11 cellular contexts compared by ENCODE assay signal in genomic region chr6:99416892-99417767, GRCh38. TPM values are rescaled to one million over a fixed set of nuclear protein-coding genes. Genes with fewer than 3 reads are reported as not detected.
DNase-seq lines count a peak whose midpoint lies in the region; ATAC-seq and TF ChIP-seq lines count a peak whose summit lies in the region.
"Had no signal": no experiment of that assay in that cellular context is flagged by ENCODE, and none has a peak within 500 bp of the region (broad histone marks: within the 10 kb centered on the region; RNA-seq: fewer than 3 reads in every experiment).

No MANE protein-coding gene starts in this region.

- intact Hi-C loops in CD4-positive, alpha-beta T cell (cut with DNase I, micrococcal nuclease), result no loop called here

- no peak for TF ChIP-seq CTCF in CD4-positive, alpha-beta T cell (IDR thresholded peaks at IDR 0.05)
- TF ChIP-seq CTCF in HL-60 (IDR thresholded peaks at IDR 0.05; ENCODE audit: insufficient read depth, low read length), result no peak
- no peak for TF ChIP-seq CTCF in osteocyte (IDR thresholded peaks at IDR 0.05)

- H3K4me3 ChIP-seq in HL-60 (replicated peaks; ENCODE audit: insufficient read depth, low read length), result no peak overlapping the region
- H3K4me3 ChIP-seq: BLaER1 treated with 17β-estradiol and CSF1 and Interleukin-3, amounts not matched to agents 10 nM and 100 nM; gastrocnemius medialis had no signal

- H3K4me3 Mint-ChIP-seq in CD4-positive, alpha-beta T cell, result peak overlapping the region; percentile 54
- H3K4me3 Mint-ChIP-seq in osteocyte (ENCODE audit: unreplicated experiment), result no peak overlapping the region

- H3K4me1 Mint-ChIP-seq in CD4-positive, alpha-beta T cell (ENCODE audit: low read depth), result peaks cover 75% of the 10 kb centered on the region
- H3K4me1 Mint-ChIP-seq in osteocyte (ENCODE audit: unreplicated experiment), result peaks cover 28% of the 10 kb centered on the region

- no peaks in the 10 kb centered on the region for H3K9me3 ChIP-seq in CD4-positive, alpha-beta T cell (ENCODE audit: control insufficient read depth, low read length)
- H3K9me3 ChIP-seq: BLaER1 treated with 17β-estradiol and CSF1 and Interleukin-3, amounts not matched to agents 10 nM and 100 nM; gastrocnemius medialis had no signal

- POLR2A ChIA-PET in CD4-positive, alpha-beta T cell (lab: Charles Lee), result interaction anchor here (5.2 kb wide), 1 partner anchor 8 kb away, joined by 41 read pairs; the partner anchor contains the start of gene PNISR

- peak overlapping the region; percentile 72 for H3K27ac Mint-ChIP-seq in CD4-positive, alpha-beta T cell
- no peak overlapping the region for H3K27ac Mint-ChIP-seq in osteocyte (ENCODE audit: unreplicated experiment)

- no peaks in the 10 kb centered on the region for H3K9me3 Mint-ChIP-seq in CD4-positive, alpha-beta T cell
- H3K9me3 Mint-ChIP-seq in osteocyte (ENCODE audit: unreplicated experiment), result no peaks in the 10 kb centered on the region
- H3K9me3 Mint-ChIP-seq: HFFc6 had no signal

- no peak overlapping the region for H3K27ac ChIP-seq in CD4-positive, alpha-beta T cell (ENCODE audit: low read depth, low read length)
- 0 out of 2 replicates have a peak overlapping the region, but pooled peaks have one; percentile 8 for H3K27ac ChIP-seq in HL-60 (replicated peaks)

- DNase-seq in CD4-positive, alpha-beta T cell, result no peak
- no peak for DNase-seq in HL-60 (ENCODE audit: low read depth in 1 of 2, low spot score in 1 of 2)
- DNase-seq in COLO668 (lab: John Stamatoyannopoulos, UW; ENCODE audit: unreplicated experiment), result no peak
- DNase-seq in pons (ENCODE audit: low spot score), result no peak
- no peak for DNase-seq in superior temporal gyrus (ENCODE audit: extremely low spot score)
- no peak for DNase-seq in osteocyte (ENCODE audit: extremely low spot score, unreplicated experiment)
- DNase-seq: gastrocnemius medialis had no signal

- no peaks in the 10 kb centered on the region for H3K27me3 ChIP-seq in CD4-positive, alpha-beta T cell (ENCODE audit: control insufficient read depth, insufficient read depth, low read length)
- H3K27me3 ChIP-seq in HL-60 (ENCODE audit: insufficient read depth, poor library complexity, severe bottlenecking), result no peaks in the 10 kb centered on the region
- H3K27me3 ChIP-seq: BLaER1 treated with 17β-estradiol and CSF1 and Interleukin-3, amounts not matched to agents 10 nM and 100 nM; gastrocnemius medialis had no signal

- no peak for ATAC-seq in CD4-positive, alpha-beta T cell (ENCODE audit: poor library complexity)
- ATAC-seq in GM19023 (IDR thresholded peaks at IDR 0.05; ENCODE audit: unreplicated experiment) (peak; percentile 89), HG02759 (IDR thresholded peaks at IDR 0.05; ENCODE audit: unreplicated experiment) (peak; percentile 84)
- ATAC-seq: gastrocnemius medialis had no signal

- no peaks in the 10 kb centered on the region for H3K27me3 Mint-ChIP-seq in CD4-positive, alpha-beta T cell
- H3K27me3 Mint-ChIP-seq in osteocyte (ENCODE audit: unreplicated experiment), result no peaks in the 10 kb centered on the region

- CTCF ChIA-PET in CD4-positive, alpha-beta T cell (lab: Charles Lee), result interaction anchor here (1.3 to 1.6 kb wide), 2 partner anchors 9 to 14 kb away, joined by 4 to 5 read pairs; no protein-coding TSS in a partner anchor

- peaks cover 56% of the 10 kb centered on the region for H3K36me3 Mint-ChIP-seq in CD4-positive, alpha-beta T cell (ENCODE audit: low read depth)
- H3K36me3 Mint-ChIP-seq in osteocyte (ENCODE audit: unreplicated experiment), result peaks cover 10% of the 10 kb centered on the region

RNA-seq across cellular contexts. Expression of gene PNISR, which starts 8.0 kb away (rescaled TPM):
- total RNA-seq in CD4-positive, alpha-beta T cell, result 100 to 1,000 TPM; 310 to 317 TPM
- 93.9 and 96.5 TPM in 2 replicates for total RNA-seq in osteocyte

RNA-seq across cellular contexts. Expression of gene COQ3, which starts 23.1 kb away (rescaled TPM):
- total RNA-seq in CD4-positive, alpha-beta T cell, result 1 to 10 TPM; 1.8 to 2.2 TPM
- total RNA-seq in osteocyte, result 4.8 and 4.9 TPM in 2 replicates
